Comparison of ENCODE assay signal across 14 cellular contexts in the genomic region with DNA sequence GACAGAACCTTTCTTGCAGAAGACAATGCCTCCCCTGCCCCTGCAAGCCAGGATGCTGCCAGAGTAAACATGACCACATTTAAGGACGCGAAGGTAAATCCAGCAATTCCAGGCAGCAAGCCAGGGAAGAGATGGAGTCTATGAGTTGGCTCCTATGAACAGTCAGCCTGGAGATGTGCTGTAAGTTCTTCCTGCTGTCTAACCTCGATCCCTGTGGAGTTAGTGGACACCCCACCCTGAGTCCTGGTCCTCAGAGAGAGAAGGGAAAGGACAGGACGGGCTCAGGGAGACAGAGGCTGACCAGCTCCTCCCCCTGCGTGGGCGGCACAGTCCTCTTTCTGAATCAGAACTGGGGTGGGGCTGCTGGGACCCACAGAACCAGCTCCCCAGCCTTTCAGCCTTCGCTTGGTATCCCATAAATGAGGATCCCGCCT. TPM values are rescaled to one million over a fixed set of nuclear protein-coding genes. Genes with fewer than 3 reads are reported as not detected.
DNase-seq lines count a peak whose midpoint lies in the region; ATAC-seq and TF ChIP-seq lines count a peak whose summit lies in the region.
"Had no signal": no experiment of that assay in that cellular context is flagged by ENCODE, and none has a peak within 500 bp of the region (broad histone marks: within the 10 kb centered on the region; RNA-seq: fewer than 3 reads in every experiment).

No MANE protein-coding gene starts in this region.

- H3K14ac ChIP-seq in mesenchymal stem cell (ENCODE audit: low read length in 2 of 2) = no peak overlapping the region

- no peak overlapping the region for H2BK120ac ChIP-seq in mesenchymal stem cell (ENCODE audit: low read depth, low read length)

- no peak overlapping the region for H2AK5ac ChIP-seq in mesenchymal stem cell (ENCODE audit: low read length, severe bottlenecking)

- no peak for TF ChIP-seq POLR2A in upper lobe of left lung (IDR thresholded peaks at IDR 0.05)

- peak overlapping the region; percentile 12 for H2BK15ac ChIP-seq in mesenchymal stem cell (ENCODE audit: low read depth, poor library complexity, severe bottlenecking)

- in situ Hi-C loops in ACHN (cut with HindIII; ENCODE audit: low pct_ligation_motif_present, low pct_unique_long_range_greater_than_20kb, low sequenced_read_pairs) = no loop called here

- H3K9ac ChIP-seq in mesenchymal stem cell (ENCODE audit: low read length) = peak overlapping the region; percentile 24

- no peak for ATAC-seq in heart right ventricle
- no peak for ATAC-seq in upper lobe of left lung (ENCODE audit: low FRiP score in 2 of 2)
- ATAC-seq in HG02610 (IDR thresholded peaks at IDR 0.05; ENCODE audit: unreplicated experiment) = no peak

- no peak overlapping the region for H3K23ac ChIP-seq in mesenchymal stem cell (ENCODE audit: low read length in 2 of 2)

- peaks cover 45 to 95% (median 85%) of the 10 kb centered on the region in 9 donors for H3K4me1 ChIP-seq in heart right ventricle
- H3K4me1 ChIP-seq in mesenchymal stem cell (ENCODE audit: control insufficient read depth, insufficient read depth, low read depth, low read length) = peaks cover 35% of the 10 kb centered on the region
- peaks cover 45 to 58% (median 56%) of the 10 kb centered on the region in 4 donors for H3K4me1 ChIP-seq in upper lobe of left lung

- DNase-seq in heart right ventricle (no peak), cardiac septum (ENCODE audit: low spot score) (no peak), mesenchymal stem cell (no peak), upper lobe of left lung (no peak), ACHN (no peak)
- DNase-seq in stimulated activated CD8-positive, alpha-beta memory T cell treated with anti-CD3 and anti-CD28 coated beads, Interleukin-4, amount 100 ng/mL, for 48 hours = no peak
- DNase-seq: activated CD4-positive, alpha-beta T cell treated with anti-CD3 and anti-CD28 coated beads for 1 hour; activated effector memory CD4-positive, alpha-beta T cell treated with anti-CD3 and anti-CD28 coated beads, Interleukin-2, amount 50 U/mL, for 16 hours had no signal

- H3K79me1 ChIP-seq in mesenchymal stem cell (replicated peaks; ENCODE audit: low read length, poor library complexity, severe bottlenecking) = peaks cover 52% of the 10 kb centered on the region

- peak overlapping the region in 1 of 2 experiments; percentile 7 for H2BK12ac ChIP-seq in mesenchymal stem cell (ENCODE audit: low read length in 2 of 2)

- H3K4me3 ChIP-seq in heart right ventricle (no peak overlapping the region), mesenchymal stem cell (ENCODE audit: insufficient read depth in 1 of 2, low read depth in 1 of 2, low read length in 2 of 2) (no peak overlapping the region), upper lobe of left lung (no peak overlapping the region)
- H3K4me3 ChIP-seq: SJSA1 had no signal

- peaks cover 0 to 45% (median 20%) of the 10 kb centered on the region in 9 donors for H3K36me3 ChIP-seq in heart right ventricle
- peaks cover 41 to 49% of the 10 kb centered on the region in 2 experiments for H3K36me3 ChIP-seq in mesenchymal stem cell (ENCODE audit: control insufficient read depth in 1 of 2, insufficient read depth in 2 of 2, low read depth in 1 of 2, low read length in 2 of 2)
- H3K36me3 ChIP-seq in upper lobe of left lung = peaks cover 11 to 49% (median 23%) of the 10 kb centered on the region in 4 donors

- H3K18ac ChIP-seq in mesenchymal stem cell (ENCODE audit: low read depth in 1 of 2, low read length in 2 of 2) = no peak overlapping the region

- TF ChIP-seq EP300 in upper lobe of left lung (IDR thresholded peaks at IDR 0.05) = no peak

- no peak overlapping the region for H4K91ac ChIP-seq in mesenchymal stem cell (ENCODE audit: low read length)

- H2AFZ ChIP-seq in mesenchymal stem cell (ENCODE audit: low read depth, low read length) = no peak overlapping the region

- H3K27me3 ChIP-seq in heart right ventricle = no peaks in the 10 kb centered on the region
- H3K27me3 ChIP-seq in mesenchymal stem cell (ENCODE audit: control insufficient read depth in 1 of 2, insufficient read depth in 1 of 2, low read length in 2 of 2) = no peaks in the 10 kb centered on the region
- no peaks in the 10 kb centered on the region for H3K27me3 ChIP-seq in upper lobe of left lung
- H3K27me3 ChIP-seq: SJSA1 had no signal

- H4K8ac ChIP-seq in mesenchymal stem cell (ENCODE audit: low read length) = no peak overlapping the region

- intact Hi-C loops in heart right ventricle (cut with DNase I) (no loop called here), cardiac septum (cut with DNase I) (no loop called here)

- no peaks in the 10 kb centered on the region for H3K9me3 ChIP-seq in heart right ventricle
- no peaks in the 10 kb centered on the region for H3K9me3 ChIP-seq in mesenchymal stem cell (ENCODE audit: control insufficient read depth, low read length)
- no peaks in the 10 kb centered on the region for H3K9me3 ChIP-seq in upper lobe of left lung
- H3K9me3 ChIP-seq: SJSA1 had no signal

- no peak overlapping the region for H3K4ac ChIP-seq in mesenchymal stem cell (ENCODE audit: low read depth in 1 of 2, low read length in 2 of 2)

- H3K4me2 ChIP-seq in mesenchymal stem cell (ENCODE audit: low read length, poor library complexity, severe bottlenecking) = no peak overlapping the region

- H2BK5ac ChIP-seq in mesenchymal stem cell (ENCODE audit: low read depth, low read length, poor library complexity, severe bottlenecking) = no peak overlapping the region

- WGBS in heart right ventricle, 2 donors = 54 to 65% methylated on average over 8 of the region's 8 CpGs
- 96% methylated on average over 8 of the region's 8 CpGs for WGBS in mesenchymal stem cell
- 58 to 70% methylated on average over 8 of the region's 8 CpGs for WGBS in upper lobe of left lung, 2 donors

- H3K27ac ChIP-seq in heart right ventricle (peak overlapping the region in 9 of 10 donors; percentile 8 to 97 (median 39)), cingulate gyrus (ENCODE audit: low read depth, low read length) (peak overlapping the region; percentile 2), mesenchymal stem cell (ENCODE audit: low read length, poor library complexity, severe bottlenecking) (no peak overlapping the region), upper lobe of left lung (peak overlapping the region in 3 of 4 donors; percentile 31 to 93 (median 86))
- H3K27ac ChIP-seq: SJSA1 had no signal

- TF ChIP-seq CTCF in heart right ventricle (IDR thresholded peaks at IDR 0.05) = no peak
- TF ChIP-seq CTCF in upper lobe of left lung (IDR thresholded peaks at IDR 0.05) = no peak

RNA-seq across cellular contexts. Expression of a gene that starts 24.9 kb away (rescaled TPM):
- total RNA-seq in heart right ventricle = 10 to 100 TPM; 22.0 to 87.6 (median 32.1) TPM
- polyA plus RNA-seq in heart right ventricle = 10 to 100 TPM; 18.6 to 32.8 TPM
- total RNA-seq in cardiac septum = 41.3 TPM
- 26.3 TPM for polyA plus RNA-seq in mesenchymal stem cell (2013, experiment 1 of 2)
- polyA plus RNA-seq in mesenchymal stem cell (2013, experiment 2 of 2) = 26.1 TPM
- total RNA-seq in upper lobe of left lung = 10 to 100 TPM; 28.3 to 65.7 (median 52.9) TPM

RNA-seq across cellular contexts. Expression of a gene that starts 25.2 kb away (rescaled TPM):
- total RNA-seq in heart right ventricle (not detected), cardiac septum (not detected), upper lobe of left lung (under 1 TPM in 1 of 6 donors, not detected in 5; 0.46 TPM)
- not detected for polyA plus RNA-seq in heart right ventricle
- polyA plus RNA-seq in mesenchymal stem cell (2013, experiment 1 of 2) = not detected
- not detected for polyA plus RNA-seq in mesenchymal stem cell (2013, experiment 2 of 2)
- total RNA-seq: kidney epithelial cell, posterior vena cava had no signal
- polyA plus RNA-seq: AG04450 had no signal
